Comparison of ENCODE assay signal across 1 cellular context in the genomic region with DNA sequence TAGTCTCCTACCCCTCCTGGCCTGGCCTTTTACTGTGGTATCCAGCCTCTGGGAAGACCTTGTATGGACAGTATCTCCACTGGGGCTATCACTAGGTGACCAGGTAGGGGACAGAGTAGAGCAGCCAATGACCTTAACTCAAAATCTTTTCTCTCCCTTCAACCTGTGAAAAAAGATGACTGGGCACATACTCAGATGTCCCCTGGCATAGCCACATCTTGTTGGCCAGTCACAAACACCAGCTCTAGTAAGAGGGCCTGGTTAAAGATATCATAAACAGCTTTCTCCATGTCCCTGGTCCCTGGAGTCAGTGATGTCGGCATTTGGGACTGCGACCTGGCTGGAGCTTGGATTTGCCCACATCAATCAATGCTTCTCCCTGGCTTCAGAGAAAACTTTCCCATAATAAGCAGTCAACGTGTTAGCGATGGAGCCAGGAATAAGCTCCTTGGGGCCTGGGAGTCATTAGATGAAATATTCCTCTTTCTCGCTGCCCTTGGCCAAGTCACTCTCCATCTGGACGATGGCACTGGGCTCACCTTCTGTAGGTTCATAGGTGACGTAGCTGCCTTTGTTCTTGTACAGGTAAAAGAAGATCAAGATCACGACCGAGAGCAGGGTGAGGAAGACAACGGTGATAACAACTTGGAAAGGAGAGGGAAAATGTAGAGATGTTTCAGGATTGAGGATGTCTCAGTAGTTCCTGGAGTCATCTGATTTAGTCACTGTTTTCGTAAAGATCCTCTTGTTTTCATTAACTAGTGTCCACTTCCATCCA.
TF ChIP-seq lines count a peak whose summit lies in the region.

No MANE protein-coding gene starts in this region.

TF ChIP-seq in A549, 52 proteins besides CTCF, POLR2A, EP300 and RAD21 (continued from another document):
- TF ChIP-seq REST (IDR thresholded peaks at IDR 0.05) = no peak
- TF ChIP-seq RNF2 (IDR thresholded peaks at IDR 0.05; ENCODE audit: borderline replicate concordance, low read depth) = no peak
- TF ChIP-seq SREBF2 (IDR thresholded peaks at IDR 0.05) = no peak
- TF ChIP-seq MAFK (IDR thresholded peaks at IDR 0.05; ENCODE audit: partially characterized antibody) = no peak
- TF ChIP-seq JUNB (IDR thresholded peaks at IDR 0.05) = no peak
